Comparison of ENCODE assay signal across 9 cellular contexts in the genomic region with DNA sequence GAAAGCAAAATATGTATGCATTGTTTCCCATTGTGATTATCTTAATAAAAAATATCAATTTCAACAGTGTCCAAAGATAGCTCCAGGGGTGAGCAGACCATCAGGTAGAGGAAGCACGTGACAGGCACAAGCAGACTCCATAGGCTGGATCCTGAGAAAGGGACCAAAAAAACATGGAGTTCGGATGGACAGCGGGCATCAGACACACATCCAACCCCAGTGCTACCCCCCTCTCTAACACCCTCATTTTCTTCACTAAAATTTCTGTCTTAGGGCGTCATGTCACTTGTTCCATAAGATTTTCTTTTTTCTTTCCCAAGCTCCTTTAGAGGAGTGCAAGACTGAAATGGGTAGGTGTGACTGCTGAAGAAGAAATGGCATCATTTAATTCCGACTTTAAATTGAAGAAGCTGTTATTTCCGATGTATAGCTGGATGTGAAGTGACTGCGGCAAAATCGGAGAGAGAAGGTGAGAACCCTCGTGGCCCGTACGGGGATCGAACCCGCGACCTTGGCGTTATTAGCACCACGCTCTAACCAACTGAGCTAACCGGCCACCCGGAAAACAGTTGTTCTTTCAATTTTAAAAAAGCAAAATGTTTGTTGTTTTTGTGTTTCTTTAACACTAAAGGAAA. TPM values are rescaled to one million over a fixed set of nuclear protein-coding genes. Genes with fewer than 3 reads are reported as not detected.
A peak's percentile ranks its signal among the peaks of the same experiment; 100 is the strongest.
DNase-seq lines count a peak whose midpoint lies in the region; ATAC-seq and TF ChIP-seq lines count a peak whose summit lies in the region.
"Had no signal": no experiment of that assay in that cellular context is flagged by ENCODE, and none has a peak within 500 bp of the region (broad histone marks: within the 10 kb centered on the region; RNA-seq: fewer than 3 reads in every experiment).

No MANE protein-coding gene starts in this region.

- H3K4me1 ChIP-seq in mesenchymal stem cell (ENCODE audit: control insufficient read depth, insufficient read depth, low read depth, low read length), result peaks cover 5% of the 10 kb centered on the region

- peaks cover 0 to 13% of the 10 kb centered on the region in 2 experiments for H3K27me3 ChIP-seq in mesenchymal stem cell (ENCODE audit: control insufficient read depth in 1 of 2, insufficient read depth in 1 of 2, low read length in 2 of 2)

- ATAC-seq in GM18505 (IDR thresholded peaks at IDR 0.05; ENCODE audit: unreplicated experiment), result no peak
- ATAC-seq in GM19395 (IDR thresholded peaks at IDR 0.05; ENCODE audit: unreplicated experiment), result no peak

- H3K4me2 ChIP-seq in mesenchymal stem cell (ENCODE audit: low read length, poor library complexity, severe bottlenecking), result no peak overlapping the region

- H3K4me3 Mint-ChIP-seq in activated naive CD4-positive, alpha-beta T cell treated with anti-CD3 and anti-CD28 coated beads, Interleukin-2, amount 50 U/mL, for 24 hours, result no peak overlapping the region

- H3K9me3 ChIP-seq in mesenchymal stem cell (ENCODE audit: control insufficient read depth, low read length), result no peaks in the 10 kb centered on the region

- H3K36me3 Mint-ChIP-seq in activated naive CD4-positive, alpha-beta T cell treated with anti-CD3 and anti-CD28 coated beads, Interleukin-2, amount 50 U/mL, for 24 hours, result peaks cover 11% of the 10 kb centered on the region

- no peak for TF ChIP-seq POLR2A in GM18505 (IDR thresholded peaks at IDR 0.05; ENCODE audit: borderline replicate concordance, extremely low read depth, insufficient read depth, insufficient read length)

- peaks cover 16% of the 10 kb centered on the region for H3K4me1 Mint-ChIP-seq in activated naive CD4-positive, alpha-beta T cell treated with anti-CD3 and anti-CD28 coated beads, Interleukin-2, amount 50 U/mL, for 24 hours

- no peak overlapping the region for H2AK5ac ChIP-seq in mesenchymal stem cell (ENCODE audit: low read length, severe bottlenecking)

- H4K91ac ChIP-seq in mesenchymal stem cell (ENCODE audit: low read length), result no peak overlapping the region

- DNase-seq in Daoy (ENCODE audit: low read depth) (peak; percentile 89), NCI-H146 (lab: John Stamatoyannopoulos, UW) (peak; percentile 55), mesenchymal stem cell (peak; percentile 56), NCI-H2107 treated with DMSO at 0.1 percent for 48 hours (lab: John Stamatoyannopoulos, UW; ENCODE audit: unreplicated experiment) (no peak), NCI-H1417 treated with DMSO at 0.1 percent for 48 hours (lab: John Stamatoyannopoulos, UW) (no peak)

- no peak overlapping the region for H2BK12ac ChIP-seq in mesenchymal stem cell (ENCODE audit: low read length in 2 of 2)

- no peaks in the 10 kb centered on the region for H3K36me3 ChIP-seq in mesenchymal stem cell (ENCODE audit: control insufficient read depth in 1 of 2, insufficient read depth in 2 of 2, low read depth in 1 of 2, low read length in 2 of 2)

- H3K79me1 ChIP-seq in mesenchymal stem cell (replicated peaks; ENCODE audit: low read length, poor library complexity, severe bottlenecking), result no peaks in the 10 kb centered on the region

- no peak overlapping the region for H3K27ac ChIP-seq in mesenchymal stem cell (ENCODE audit: low read length, poor library complexity, severe bottlenecking)

- H2BK5ac ChIP-seq in mesenchymal stem cell (ENCODE audit: low read depth, low read length, poor library complexity, severe bottlenecking), result no peak overlapping the region

- 24% methylated on average over 7 of the region's 18 CpGs for WGBS in mesenchymal stem cell

- no peak overlapping the region for H2BK120ac ChIP-seq in mesenchymal stem cell (ENCODE audit: low read depth, low read length)

- no peak overlapping the region for H3K14ac ChIP-seq in mesenchymal stem cell (ENCODE audit: low read length in 2 of 2)

- H3K4me3 ChIP-seq in mesenchymal stem cell (ENCODE audit: insufficient read depth in 1 of 2, low read depth in 1 of 2, low read length in 2 of 2), result peak overlapping the region in 1 of 2 experiments; percentile 68
- H3K4me3 ChIP-seq: lung had no signal

- H3K18ac ChIP-seq in mesenchymal stem cell (ENCODE audit: low read depth in 1 of 2, low read length in 2 of 2), result no peak overlapping the region

- H2AFZ ChIP-seq in mesenchymal stem cell (ENCODE audit: low read depth, low read length), result no peak overlapping the region

- no peak overlapping the region for H3K9ac ChIP-seq in mesenchymal stem cell (ENCODE audit: low read length)

- no peak overlapping the region for H3K23ac ChIP-seq in mesenchymal stem cell (ENCODE audit: low read length in 2 of 2)

- H3K27me3 Mint-ChIP-seq in activated naive CD4-positive, alpha-beta T cell treated with anti-CD3 and anti-CD28 coated beads, Interleukin-2, amount 50 U/mL, for 24 hours, result peaks cover 54% of the 10 kb centered on the region

- peak overlapping the region; percentile 85 for H3K27ac Mint-ChIP-seq in activated naive CD4-positive, alpha-beta T cell treated with anti-CD3 and anti-CD28 coated beads, Interleukin-2, amount 50 U/mL, for 24 hours

- H4K8ac ChIP-seq in mesenchymal stem cell (ENCODE audit: low read length), result no peak overlapping the region

- H2BK15ac ChIP-seq in mesenchymal stem cell (ENCODE audit: low read depth, poor library complexity, severe bottlenecking), result no peak overlapping the region

- H3K4ac ChIP-seq in mesenchymal stem cell (ENCODE audit: low read depth in 1 of 2, low read length in 2 of 2), result no peak overlapping the region

- peaks cover 19% of the 10 kb centered on the region for H3K9me3 Mint-ChIP-seq in activated naive CD4-positive, alpha-beta T cell treated with anti-CD3 and anti-CD28 coated beads, Interleukin-2, amount 50 U/mL, for 24 hours

RNA-seq across cellular contexts. Expression of a gene that starts 10.3 kb away (rescaled TPM):
- 4.3 and 8.2 TPM in 2 replicates for total RNA-seq in Daoy (2014; rRNA removed; shearing (Covaris generic))
- polyA plus RNA-seq in mesenchymal stem cell (2013, experiment 1 of 2), result 0.17 TPM
- polyA plus RNA-seq in mesenchymal stem cell (2013, experiment 2 of 2), result 0.21 TPM

Comparison
In these comparisons a context has a peak if more than half of its experiments do, and no peak if none do; other contexts are left out.
1. DNase-seq: peak in Daoy (single experiment), NCI-H146 (single experiment) and mesenchymal stem cell (single experiment); none in NCI-H2107 treated with DMSO at 0.1 percent for 48 hours (single experiment) and NCI-H1417 treated with DMSO at 0.1 percent for 48 hours (single experiment).